2 cellular contexts compared by ENCODE assay signal in the genomic region with DNA sequence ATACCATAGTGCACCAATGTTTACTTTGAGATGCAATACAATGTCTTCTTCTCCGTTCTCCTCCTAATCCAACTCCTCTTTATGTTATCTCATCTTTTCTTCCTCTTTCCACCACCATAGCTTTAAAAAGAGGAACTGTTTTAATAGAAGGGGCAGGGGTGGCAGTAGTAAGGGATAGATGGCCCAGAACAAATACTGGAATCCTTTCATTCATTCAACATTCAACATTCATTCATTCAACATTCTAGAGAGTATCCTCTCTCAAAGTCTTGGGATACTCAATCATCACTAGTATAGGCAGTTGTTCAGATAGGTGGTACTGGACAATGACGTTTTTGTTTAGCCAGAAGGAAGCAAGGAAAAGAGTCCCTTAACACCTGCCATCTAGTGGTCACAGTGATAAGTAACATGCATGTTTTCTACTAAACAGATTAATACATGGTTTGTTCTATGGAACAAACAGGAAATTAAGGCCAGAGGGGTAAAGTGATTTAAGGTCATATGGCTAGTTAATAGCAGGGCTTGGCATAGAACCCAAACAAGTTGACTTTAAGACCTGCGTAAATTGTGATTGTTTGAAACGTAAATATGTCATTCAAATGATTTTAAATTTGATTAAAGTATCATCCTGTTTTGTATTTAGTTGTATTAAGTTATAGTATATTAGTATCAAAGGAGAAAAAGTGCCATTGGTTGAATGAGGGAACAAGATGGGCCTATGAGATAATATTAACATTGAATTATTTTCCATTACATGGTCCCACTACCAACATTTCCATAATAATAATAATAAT.
A peak's percentile ranks its signal among the peaks of the same experiment; 100 is the strongest.
TF ChIP-seq lines count a peak whose summit lies in the region.

No MANE protein-coding gene starts in this region.

TF ChIP-seq in HEK293T, 16 proteins besides CTCF, POLR2A, EP300 and RAD21:
- TF ChIP-seq HDGF (IDR thresholded peaks at IDR 0.05; ENCODE audit: borderline replicate concordance), result no peak
- TF ChIP-seq L3MBTL2 (conservative IDR thresholded peaks at IDR 0.05), result no peak
- TF ChIP-seq FOXM1 (IDR thresholded peaks at IDR 0.05; ENCODE audit: borderline replicate concordance), result no peak
- no peak for TF ChIP-seq BHLHE40 (IDR thresholded peaks at IDR 0.05; ENCODE audit: borderline replicate concordance)
- no peak for TF ChIP-seq ARNT (IDR thresholded peaks at IDR 0.05)
- TF ChIP-seq FOXA1 (IDR thresholded peaks at IDR 0.05), result no peak
- no peak for TF ChIP-seq SUZ12 (IDR thresholded peaks at IDR 0.05)
- TF ChIP-seq, protein P1, sequence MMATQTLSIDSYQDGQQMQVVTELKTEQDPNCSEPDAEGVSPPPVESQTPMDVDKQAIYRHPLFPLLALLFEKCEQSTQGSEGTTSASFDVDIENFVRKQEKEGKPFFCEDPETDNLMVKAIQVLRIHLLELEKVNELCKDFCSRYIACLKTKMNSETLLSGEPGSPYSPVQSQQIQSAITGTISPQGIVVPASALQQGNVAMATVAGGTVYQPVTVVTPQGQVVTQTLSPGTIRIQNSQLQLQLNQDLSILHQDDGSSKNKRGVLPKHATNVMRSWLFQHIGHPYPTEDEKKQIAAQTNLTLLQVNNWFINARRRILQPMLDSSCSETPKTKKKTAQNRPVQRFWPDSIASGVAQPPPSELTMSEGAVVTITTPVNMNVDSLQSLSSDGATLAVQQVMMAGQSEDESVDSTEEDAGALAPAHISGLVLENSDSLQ (IDR thresholded peaks at IDR 0.05), result no peak

TF ChIP-seq in K562, 482 proteins besides CTCF, POLR2A, EP300 and RAD21 (continues in another document):
- TF ChIP-seq TEAD4 (IDR thresholded peaks at IDR 0.05; ENCODE audit: low read length) (peak; percentile 15; the same call in 1 of the 2 replicates), TEAD4 (CRISPR knock-in tag; IDR thresholded peaks at IDR 0.05; ENCODE audit: borderline replicate concordance) (no peak), HDGF (IDR thresholded peaks at IDR 0.05) (no peak), CTBP1 (IDR thresholded peaks at IDR 0.05; ENCODE audit: borderline replicate concordance) (peak; percentile 80), FOXM1 (IDR thresholded peaks at IDR 0.05; ENCODE audit: low read depth) (peak; percentile 26; the same call in 1 of the 2 replicates), FOXM1 (CRISPR knock-in tag; IDR thresholded peaks at IDR 0.05; ENCODE audit: low read depth) (no peak), MTA1 (IDR thresholded peaks at IDR 0.05; ENCODE audit: borderline replicate concordance) (peak; percentile 25; the same call in 1 of the 2 replicates), TGIF2 (CRISPR knock-in tag; IDR thresholded peaks at IDR 0.05) (no peak), ATF7 (IDR thresholded peaks at IDR 0.05) (peak; percentile 58; the same call in 1 of the 2 replicates), TAF1 (IDR thresholded peaks at IDR 0.05; ENCODE audit: control insufficient read depth, extremely low read depth, insufficient read depth, low read length, severe bottlenecking) (no peak), NFIX (CRISPR knock-in tag; IDR thresholded peaks at IDR 0.05; ENCODE audit: low read depth) (no peak), MCM2 (IDR thresholded peaks at IDR 0.05; ENCODE audit: low read depth) (no peak), DIDO1 (tag; IDR thresholded peaks at IDR 0.05; ENCODE audit: low read depth) (no peak), EP400 (IDR thresholded peaks at IDR 0.05) (peak; percentile 33; the same call in 1 of the 2 replicates), POLR2G (IDR thresholded peaks at IDR 0.05; ENCODE audit: low read depth, low read length) (no peak), PHF21A (IDR thresholded peaks at IDR 0.05; ENCODE audit: borderline replicate concordance, low read depth) (no peak), ZNF431 (CRISPR knock-in tag; IDR thresholded peaks at IDR 0.05) (no peak), ZNF282 (CRISPR knock-in tag; IDR thresholded peaks at IDR 0.05) (no peak), ELK3 (CRISPR knock-in tag; IDR thresholded peaks at IDR 0.05) (no peak), ZC3H11A (IDR thresholded peaks at IDR 0.05; ENCODE audit: low read depth, low read length) (no peak), PHTF2 (CRISPR knock-in tag; IDR thresholded peaks at IDR 0.05) (no peak), NBN (IDR thresholded peaks at IDR 0.05; ENCODE audit: low read depth) (peak; percentile 45; the same call in 1 of the 2 replicates), GTF2A2 (tag; IDR thresholded peaks at IDR 0.05) (no peak), HOXB6 (CRISPR knock-in tag; IDR thresholded peaks at IDR 0.05; ENCODE audit: borderline replicate concordance) (no peak), SP1 (CRISPR knock-in tag; IDR thresholded peaks at IDR 0.05) (no peak), EHMT2 (IDR thresholded peaks at IDR 0.05) (peak; percentile 74), TFAM (CRISPR knock-in tag; conservative IDR thresholded peaks at IDR 0.05) (no peak), SREBF1 (IDR thresholded peaks at IDR 0.05; ENCODE audit: borderline replicate concordance, low read depth, low read length) (no peak), DACH1 (IDR thresholded peaks at IDR 0.05; ENCODE audit: partially characterized antibody) (no peak), ZNF408 (CRISPR knock-in tag; IDR thresholded peaks at IDR 0.05; ENCODE audit: low read depth) (no peak), CREB1 (IDR thresholded peaks at IDR 0.05) (no peak), CREB1 (CRISPR knock-in tag; IDR thresholded peaks at IDR 0.05) (no peak), SP2 (IDR thresholded peaks at IDR 0.05; ENCODE audit: extremely low read depth, low read depth, low read length, poor library complexity, severe bottlenecking) (no peak), JUNB (CRISPR knock-in tag; conservative IDR thresholded peaks at IDR 0.05) (no peak), TBL1XR1 (IDR thresholded peaks at IDR 0.05; ENCODE audit: low read length in 2 of 2) (peak in 1 of 2 experiments; percentile 14; a peak in 1 of 4 replicates), HNRNPUL1 (IDR thresholded peaks at IDR 0.05; ENCODE audit: low read length) (no peak), AFF1 (IDR thresholded peaks at IDR 0.05; ENCODE audit: low read depth in 1 of 2, partially characterized antibody in 2 of 2) (no peak), SRF (CRISPR knock-in tag; IDR thresholded peaks at IDR 0.05) (no peak), MEIS2 (IDR thresholded peaks at IDR 0.05; ENCODE audit: partially characterized antibody) (peak; percentile 34), PBX2 (CRISPR knock-in tag; IDR thresholded peaks at IDR 0.05; ENCODE audit: low read depth) (no peak), PBX2 (tag; conservative IDR thresholded peaks at IDR 0.05; ENCODE audit: low read depth) (no peak)
- TF ChIP-seq, protein P2, sequence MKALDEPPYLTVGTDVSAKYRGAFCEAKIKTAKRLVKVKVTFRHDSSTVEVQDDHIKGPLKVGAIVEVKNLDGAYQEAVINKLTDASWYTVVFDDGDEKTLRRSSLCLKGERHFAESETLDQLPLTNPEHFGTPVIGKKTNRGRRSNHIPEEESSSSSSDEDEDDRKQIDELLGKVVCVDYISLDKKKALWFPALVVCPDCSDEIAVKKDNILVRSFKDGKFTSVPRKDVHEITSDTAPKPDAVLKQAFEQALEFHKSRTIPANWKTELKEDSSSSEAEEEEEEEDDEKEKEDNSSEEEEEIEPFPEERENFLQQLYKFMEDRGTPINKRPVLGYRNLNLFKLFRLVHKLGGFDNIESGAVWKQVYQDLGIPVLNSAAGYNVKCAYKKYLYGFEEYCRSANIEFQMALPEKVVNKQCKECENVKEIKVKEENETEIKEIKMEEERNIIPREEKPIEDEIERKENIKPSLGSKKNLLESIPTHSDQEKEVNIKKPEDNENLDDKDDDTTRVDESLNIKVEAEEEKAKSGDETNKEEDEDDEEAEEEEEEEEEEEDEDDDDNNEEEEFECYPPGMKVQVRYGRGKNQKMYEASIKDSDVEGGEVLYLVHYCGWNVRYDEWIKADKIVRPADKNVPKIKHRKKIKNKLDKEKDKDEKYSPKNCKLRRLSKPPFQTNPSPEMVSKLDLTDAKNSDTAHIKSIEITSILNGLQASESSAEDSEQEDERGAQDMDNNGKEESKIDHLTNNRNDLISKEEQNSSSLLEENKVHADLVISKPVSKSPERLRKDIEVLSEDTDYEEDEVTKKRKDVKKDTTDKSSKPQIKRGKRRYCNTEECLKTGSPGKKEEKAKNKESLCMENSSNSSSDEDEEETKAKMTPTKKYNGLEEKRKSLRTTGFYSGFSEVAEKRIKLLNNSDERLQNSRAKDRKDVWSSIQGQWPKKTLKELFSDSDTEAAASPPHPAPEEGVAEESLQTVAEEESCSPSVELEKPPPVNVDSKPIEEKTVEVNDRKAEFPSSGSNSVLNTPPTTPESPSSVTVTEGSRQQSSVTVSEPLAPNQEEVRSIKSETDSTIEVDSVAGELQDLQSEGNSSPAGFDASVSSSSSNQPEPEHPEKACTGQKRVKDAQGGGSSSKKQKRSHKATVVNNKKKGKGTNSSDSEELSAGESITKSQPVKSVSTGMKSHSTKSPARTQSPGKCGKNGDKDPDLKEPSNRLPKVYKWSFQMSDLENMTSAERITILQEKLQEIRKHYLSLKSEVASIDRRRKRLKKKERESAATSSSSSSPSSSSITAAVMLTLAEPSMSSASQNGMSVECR (CRISPR knock-in tag; IDR thresholded peaks at IDR 0.05), result no peak
- TF ChIP-seq, protein P3, sequence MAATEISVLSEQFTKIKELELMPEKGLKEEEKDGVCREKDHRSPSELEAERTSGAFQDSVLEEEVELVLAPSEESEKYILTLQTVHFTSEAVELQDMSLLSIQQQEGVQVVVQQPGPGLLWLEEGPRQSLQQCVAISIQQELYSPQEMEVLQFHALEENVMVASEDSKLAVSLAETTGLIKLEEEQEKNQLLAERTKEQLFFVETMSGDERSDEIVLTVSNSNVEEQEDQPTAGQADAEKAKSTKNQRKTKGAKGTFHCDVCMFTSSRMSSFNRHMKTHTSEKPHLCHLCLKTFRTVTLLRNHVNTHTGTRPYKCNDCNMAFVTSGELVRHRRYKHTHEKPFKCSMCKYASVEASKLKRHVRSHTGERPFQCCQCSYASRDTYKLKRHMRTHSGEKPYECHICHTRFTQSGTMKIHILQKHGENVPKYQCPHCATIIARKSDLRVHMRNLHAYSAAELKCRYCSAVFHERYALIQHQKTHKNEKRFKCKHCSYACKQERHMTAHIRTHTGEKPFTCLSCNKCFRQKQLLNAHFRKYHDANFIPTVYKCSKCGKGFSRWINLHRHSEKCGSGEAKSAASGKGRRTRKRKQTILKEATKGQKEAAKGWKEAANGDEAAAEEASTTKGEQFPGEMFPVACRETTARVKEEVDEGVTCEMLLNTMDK (IDR thresholded peaks at IDR 0.05; ENCODE audit: borderline replicate concordance, insufficient read depth, low read depth, low read length, poor library complexity, severe bottlenecking), result no peak
- TF ChIP-seq, protein P4, sequence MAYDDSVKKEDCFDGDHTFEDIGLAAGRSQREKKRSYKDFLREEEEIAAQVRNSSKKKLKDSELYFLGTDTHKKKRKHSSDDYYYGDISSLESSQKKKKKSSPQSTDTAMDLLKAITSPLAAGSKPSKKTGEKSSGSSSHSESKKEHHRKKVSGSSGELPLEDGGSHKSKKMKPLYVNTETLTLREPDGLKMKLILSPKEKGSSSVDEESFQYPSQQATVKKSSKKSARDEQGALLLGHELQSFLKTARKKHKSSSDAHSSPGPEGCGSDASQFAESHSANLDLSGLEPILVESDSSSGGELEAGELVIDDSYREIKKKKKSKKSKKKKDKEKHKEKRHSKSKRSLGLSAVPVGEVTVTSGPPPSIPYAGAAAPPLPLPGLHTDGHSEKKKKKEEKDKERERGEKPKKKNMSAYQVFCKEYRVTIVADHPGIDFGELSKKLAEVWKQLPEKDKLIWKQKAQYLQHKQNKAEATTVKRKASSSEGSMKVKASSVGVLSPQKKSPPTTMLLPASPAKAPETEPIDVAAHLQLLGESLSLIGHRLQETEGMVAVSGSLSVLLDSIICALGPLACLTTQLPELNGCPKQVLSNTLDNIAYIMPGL (CRISPR knock-in tag; IDR thresholded peaks at IDR 0.05), result no peak
